16 cellular contexts compared by ENCODE assay signal in the genomic region with DNA sequence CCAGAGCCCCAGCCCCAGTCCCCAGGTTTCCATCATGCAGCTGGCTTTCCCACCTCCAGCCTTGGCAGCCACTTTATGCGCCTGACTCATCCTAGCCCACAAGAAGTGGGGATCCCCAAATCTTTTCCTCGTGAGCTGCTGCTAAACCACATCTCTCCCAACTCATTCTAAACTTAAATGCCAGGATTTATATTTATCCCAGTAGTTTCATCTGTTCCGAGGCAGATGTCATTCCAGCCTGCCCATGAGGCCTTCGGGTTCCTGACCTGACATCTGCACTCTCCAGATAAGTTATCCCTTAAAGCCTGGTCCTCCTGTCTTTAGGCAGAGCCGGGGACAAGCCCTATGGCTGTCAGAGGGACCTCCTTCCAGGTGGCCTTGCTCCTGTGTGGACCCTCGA. TPM values are rescaled to one million over a fixed set of nuclear protein-coding genes. Genes with fewer than 3 reads are reported as not detected.
"Had no signal": no experiment of that assay in that cellular context is flagged by ENCODE, and none has a peak within 500 bp of the region (broad histone marks: within the 10 kb centered on the region; RNA-seq: fewer than 3 reads in every experiment).

No MANE protein-coding gene starts in this region.

- DNase-seq: activated CD4-positive, alpha-beta T cell treated with anti-CD3 and anti-CD28 coated beads for 36 hours; activated naive CD4-positive, alpha-beta T cell treated with Interleukin-2 at 50 U/mL for 16 hours; brain microvascular endothelial cell; foreskin fibroblast; mesendoderm; SW 1271; thyroid gland had no signal

- H3K4me1 ChIP-seq: thyroid gland had no signal

- FAIRE-seq: islet of Langerhans, urothelium cell line had no signal

- ATAC-seq: activated CD4-positive, alpha-beta T cell treated with anti-CD3 and anti-CD28 coated beads for 36 hours; left lobe of liver had no signal

- H3K4me3 ChIP-seq: skin epidermis, thyroid gland had no signal

- H3K27ac Mint-ChIP-seq: activated CD4-positive, alpha-beta T cell treated with anti-CD3 and anti-CD28 coated beads for 36 hours had no signal

- H3K9me3 ChIP-seq: neutrophil, thyroid gland had no signal

- H3K4me3 Mint-ChIP-seq: activated CD4-positive, alpha-beta T cell treated with anti-CD3 and anti-CD28 coated beads for 36 hours had no signal

- H3K27me3 Mint-ChIP-seq: activated CD4-positive, alpha-beta T cell treated with anti-CD3 and anti-CD28 coated beads for 36 hours had no signal

- H3K36me3 ChIP-seq: brain microvascular endothelial cell, neutrophil, thyroid gland had no signal

- H3K27ac ChIP-seq: brain microvascular endothelial cell, neutrophil, thyroid gland, VCaP had no signal

- H3K27me3 ChIP-seq: brain microvascular endothelial cell, neutrophil, thyroid gland had no signal

RNA-seq across cellular contexts. Expression of gene PLXDC1, which starts 16.6 kb away (rescaled TPM):
- total RNA-seq: dermis microvascular lymphatic vessel endothelial cell had no signal

RNA-seq across cellular contexts. Expression of gene ARL5C, which starts 31.1 kb away (rescaled TPM):
- total RNA-seq: activated CD4-positive, alpha-beta T cell treated with anti-CD3 and anti-CD28 coated beads for 36 hours; cerebellum; dermis microvascular lymphatic vessel endothelial cell; left lobe of liver; thyroid gland had no signal
- polyA plus RNA-seq: esophagus had no signal
